8 cellular contexts compared by ENCODE assay signal in genomic region chr5:154754460-154755360, GRCh38. TPM values are rescaled to one million over a fixed set of nuclear protein-coding genes. Genes with fewer than 3 reads are reported as not detected.
DNase-seq lines count a peak whose midpoint lies in the region; ATAC-seq and TF ChIP-seq lines count a peak whose summit lies in the region.

No MANE protein-coding gene starts in this region.

- ATAC-seq in HG02759 (IDR thresholded peaks at IDR 0.05; ENCODE audit: unreplicated experiment) (peak; percentile 85), Right ventricle myocardium inferior (peak; percentile 95)

- TF ChIP-seq EP300 in ovary (IDR thresholded peaks at IDR 0.05), result peak; percentile 68

- H3K4me3 ChIP-seq in ovary (peak overlapping the region; percentile 99), thyroid gland (replicated peaks in 1 of 3) (peak overlapping the region in 2 of 3 donors; percentile 75 to 93)

- peak; percentile 57 for TF ChIP-seq CTCF in GM12874 (IDR thresholded peaks at IDR 0.05; ENCODE audit: insufficient read depth, low read depth, low read length)
- TF ChIP-seq CTCF in ovary (IDR thresholded peaks at IDR 0.05), result peak; percentile 30 to 72 (median 47)
- peak in 4 of 6 experiments; percentile 25 to 48 (median 41) for TF ChIP-seq CTCF in thyroid gland (IDR thresholded peaks at IDR 0.05)

- DNase-seq in NCI-H1105 treated with DMSO at 0.1 percent for 48 hours (lab: John Stamatoyannopoulos, UW) (peak; percentile 87), SKM-1 treated with dmso at 0.1 percent for 144 hours (lab: John Stamatoyannopoulos, UW; ENCODE audit: unreplicated experiment) (peak; percentile 99), Right ventricle myocardium inferior (ENCODE audit: missing footprints) (peak; percentile 100), ovary (peak; percentile 100), thyroid gland (peak; percentile 100)
- peak; percentile 100 for DNase-seq in activated naive CD8-positive, alpha-beta T cell treated with anti-CD3 and anti-CD28 coated beads, Interleukin-2, amount 50 U/mL, for 16 hours (ENCODE audit: low read depth, low spot score)

- H3K27me3 ChIP-seq in ovary (no peaks in the 10 kb centered on the region), thyroid gland (no peaks in the 10 kb centered on the region)

- peak overlapping the region; percentile 95 to 96 for H3K27ac ChIP-seq in ovary
- peak overlapping the region; percentile 98 to 100 (median 100) for H3K27ac ChIP-seq in thyroid gland

- no peaks in the 10 kb centered on the region for H3K9me3 ChIP-seq in ovary
- no peaks in the 10 kb centered on the region for H3K9me3 ChIP-seq in thyroid gland

- peak; percentile 84 for TF ChIP-seq POLR2A in ovary (IDR thresholded peaks at IDR 0.05)
- peak in 1 of 2 donors; percentile 89 for TF ChIP-seq POLR2A in thyroid gland (IDR thresholded peaks at IDR 0.05)

- no peaks in the 10 kb centered on the region for H3K36me3 ChIP-seq in ovary
- no peaks in the 10 kb centered on the region for H3K36me3 ChIP-seq in thyroid gland

- intact Hi-C loops in Right ventricle myocardium inferior (cut with DNase I) (loop anchor here (2.0 to 10.0 kb wide), 6 partner anchors 38 to 280 kb away; partner anchors contain the start of genes CNOT8 and HAND1), ovary (cut with DNase I) (loop anchor here (5.0 to 10.0 kb wide), 6 partner anchors 38 to 307 kb away; partner anchors contain the start of genes CNOT8 (in 4 of the 4), FAXDC2 (in 2 of the 4) and SAP30L (in 1 of the 4)), thyroid gland (cut with DNase I) (loop anchor here (10.0 kb wide), 1 partner anchor 100 kb away; the partner anchor contains the start of genes CNOT8 and FAXDC2)

- 1% methylated on average over 52 to 91 of the region's 92 CpGs for WGBS in ovary, 3 donors
- 5% methylated on average over 27 to 37 of the region's 92 CpGs for WGBS in thyroid gland, 2 donors

- H3K4me1 ChIP-seq in ovary (ENCODE audit: insufficient read depth) (peaks cover 6% of the 10 kb centered on the region), thyroid gland (peaks cover 34 to 41% of the 10 kb centered on the region in 2 donors)

RNA-seq across cellular contexts. Expression of gene LARP1, which starts 0.5 kb away (rescaled TPM):
- total RNA-seq in Right ventricle myocardium inferior, result 147 TPM
- 100 to 1,000 TPM in 5 of 7 donors, 10 to 100 TPM in 2; 49.0 to 249 (median 150) TPM for total RNA-seq in ovary
- polyA plus RNA-seq in ovary, result 100 to 1,000 TPM in 1 of 2 donors, 10 to 100 TPM in 1; 38.1 to 121 TPM
- 100 to 1,000 TPM; 109 to 192 (median 133) TPM for total RNA-seq in thyroid gland

Comparison
In these comparisons a context has a peak if more than half of its experiments do, and no peak if none do; other contexts are left out.
1. Peak in every context shown above with its lines: DNase-seq, ATAC-seq, H3K4me3 ChIP-seq and H3K27ac ChIP-seq.